Comparison of ENCODE assay signal across 15 cellular contexts in the genomic region with DNA sequence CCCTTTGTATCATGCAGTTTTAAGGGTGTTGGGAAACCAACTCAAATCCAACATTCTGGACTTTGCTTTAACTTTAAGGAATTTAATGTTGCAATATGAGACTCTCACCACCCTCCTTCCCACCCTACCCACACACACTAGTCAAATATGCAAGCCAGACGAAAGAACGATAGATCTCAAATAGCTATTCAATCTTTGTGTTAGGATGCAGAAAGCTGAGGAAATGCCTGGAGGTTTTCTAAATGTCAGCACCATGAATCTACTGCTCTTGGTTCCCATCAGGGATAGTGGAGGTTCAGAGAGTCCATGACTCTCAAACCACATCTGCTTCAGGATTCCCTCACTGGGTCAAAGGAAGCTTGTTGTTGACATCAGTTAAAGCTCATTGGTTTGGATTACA. TPM values are rescaled to one million over a fixed set of nuclear protein-coding genes. Genes with fewer than 3 reads are reported as not detected.
DNase-seq lines count a peak whose midpoint lies in the region; ATAC-seq and TF ChIP-seq lines count a peak whose summit lies in the region.
"Had no signal": no experiment of that assay in that cellular context is flagged by ENCODE, and none has a peak within 500 bp of the region (broad histone marks: within the 10 kb centered on the region; RNA-seq: fewer than 3 reads in every experiment).

No MANE protein-coding gene starts in this region.

- intact Hi-C loops in right cardiac atrium (cut with DNase I), result no loop called here

- no peak overlapping the region for H3K23ac ChIP-seq in neuronal stem cell (ENCODE audit: low read depth, low read length, poor library complexity)

- no peaks in the 10 kb centered on the region for H3K36me3 ChIP-seq in SK-N-MC (ENCODE audit: insufficient read depth, low read length)
- no peaks in the 10 kb centered on the region for H3K36me3 ChIP-seq in fibroblast of lung (ENCODE audit: control insufficient read depth, insufficient read depth, low read length)
- H3K36me3 ChIP-seq in parathyroid adenoma (ENCODE audit: control insufficient read depth, insufficient read depth, low read length), result no peaks in the 10 kb centered on the region
- no peaks in the 10 kb centered on the region for H3K36me3 ChIP-seq in neuronal stem cell (replicated peaks in 1 of 2; ENCODE audit: control insufficient read depth in 2 of 2, insufficient read depth in 2 of 2, low read length in 2 of 2)
- H3K36me3 ChIP-seq: esophagus muscularis mucosa had no signal

- H2BK15ac ChIP-seq in neuronal stem cell (ENCODE audit: low read length), result no peak overlapping the region

- peaks cover 19% of the 10 kb centered on the region for H3K4me1 ChIP-seq in fibroblast of lung (ENCODE audit: control insufficient read depth, extremely low read depth, insufficient read depth, low read length)
- peaks cover 23% of the 10 kb centered on the region for H3K4me1 ChIP-seq in parathyroid adenoma
- H3K4me1 ChIP-seq in right cardiac atrium (ENCODE audit: control insufficient read depth, insufficient read depth, low read length), result no peaks in the 10 kb centered on the region
- peaks cover 4 to 7% of the 10 kb centered on the region in 2 donors for H3K4me1 ChIP-seq in neuronal stem cell (ENCODE audit: control insufficient read depth in 2 of 2, insufficient read depth in 1 of 2, low read depth in 1 of 2, low read length in 2 of 2)

- no peak overlapping the region for H3K14ac ChIP-seq in neuronal stem cell (ENCODE audit: low read length)

- ATAC-seq in right cardiac atrium, result no peak
- ATAC-seq: K562 had no signal

- no peak overlapping the region for H2BK12ac ChIP-seq in neuronal stem cell (ENCODE audit: low read length)

- H3K27me3 ChIP-seq in fibroblast of lung (ENCODE audit: control insufficient read depth, insufficient read depth, low read length) (no peaks in the 10 kb centered on the region), parathyroid adenoma (ENCODE audit: control insufficient read depth, insufficient read depth, low read length) (no peaks in the 10 kb centered on the region), right cardiac atrium (ENCODE audit: control insufficient read depth, insufficient read depth) (no peaks in the 10 kb centered on the region), neuronal stem cell (ENCODE audit: control insufficient read depth in 3 of 3, insufficient read depth in 3 of 3, low read depth in 1 of 3, low read length in 3 of 3) (no peaks in the 10 kb centered on the region)
- H3K27me3 ChIP-seq: esophagus muscularis mucosa had no signal

- H3K27ac ChIP-seq in SK-N-MC (no peak overlapping the region), fibroblast of lung (ENCODE audit: insufficient read depth, low read length) (peak overlapping the region; percentile 50), parathyroid adenoma (peak overlapping the region; percentile 37), right cardiac atrium (ENCODE audit: low read length) (no peak overlapping the region), neuronal stem cell (replicated peaks; ENCODE audit: low read length) (no peak overlapping the region)
- H3K27ac ChIP-seq: esophagus muscularis mucosa had no signal

- H4K91ac ChIP-seq in neuronal stem cell (ENCODE audit: low read depth, low read length, poor library complexity), result no peak overlapping the region

- H3K4me3 ChIP-seq in SK-N-MC, result peak overlapping the region; percentile 36
- H3K4me3 ChIP-seq in fibroblast of lung (replicated peaks in 1 of 4; ENCODE audit: control extremely low read depth in 1 of 4, insufficient read depth in 1 of 4, low read depth in 3 of 4, low read length in 4 of 4), result peak overlapping the region in 2 of 4 experiments; percentile 11 to 15
- no peak overlapping the region for H3K4me3 ChIP-seq in parathyroid adenoma (ENCODE audit: low read depth, low read length)
- no peak overlapping the region for H3K4me3 ChIP-seq in right cardiac atrium (ENCODE audit: low read length)
- no peak overlapping the region for H3K4me3 ChIP-seq in neuronal stem cell (ENCODE audit: low read length in 2 of 2)
- H3K4me3 ChIP-seq: esophagus muscularis mucosa, K562 had no signal

- H3K79me2 ChIP-seq in fibroblast of lung (ENCODE audit: control insufficient read depth, insufficient read depth, low read length), result no peaks in the 10 kb centered on the region
- H3K79me2 ChIP-seq in parathyroid adenoma, result no peaks in the 10 kb centered on the region

- H3K79me1 ChIP-seq in neuronal stem cell (ENCODE audit: low read depth, low read length), result no peaks in the 10 kb centered on the region

- no peaks in the 10 kb centered on the region for H4K20me1 ChIP-seq in fibroblast of lung (ENCODE audit: control insufficient read depth, extremely low read depth, insufficient read depth, low read length)

- H3K18ac ChIP-seq in neuronal stem cell (ENCODE audit: low read length), result no peak overlapping the region

- no peak overlapping the region for H2AK5ac ChIP-seq in neuronal stem cell (ENCODE audit: low read depth, low read length)

- peak; percentile 92 for DNase-seq in EH (ENCODE audit: low read depth)
- no peak for DNase-seq in SK-N-MC (ENCODE audit: low read depth, low spot score)
- DNase-seq in fibroblast of lung (ENCODE audit: low read depth in 2 of 2), result peak; percentile 62 to 85
- no peak for DNase-seq in A172 (ENCODE audit: low spot score)
- DNase-seq in right cardiac atrium, result no peak
- DNase-seq in NCI-H2029 treated with DMSO at 0.1 percent for 48 hours (lab: John Stamatoyannopoulos, UW), result no peak
- no peak for DNase-seq in neuronal stem cell (ENCODE audit: low spot score)
- DNase-seq: activated CD4-positive, alpha-beta T cell treated with anti-CD3 and anti-CD28 coated beads for 48 hours; activated naive CD8-positive, alpha-beta T cell treated with anti-CD3 and anti-CD28 coated beads for 36 hours; NCI-H1694 treated with DMSO at 0.1 percent for 48 hours; NCI-H526; stimulated activated CD4-positive, alpha-beta T cell treated with anti-CD3 and anti-CD28 coated beads, Interleukin-2, amount 100 ng/mL, for 24 hours had no signal

- H3K4ac ChIP-seq in neuronal stem cell (ENCODE audit: low read length), result no peak overlapping the region

- TF ChIP-seq CTCF in fibroblast of lung (conservative IDR thresholded peaks at IDR 0.05 in 1 of 2, IDR thresholded peaks at IDR 0.05 in 1 of 2; ENCODE audit: low read depth in 1 of 2, low read length in 2 of 2) (no peak), parathyroid adenoma (IDR thresholded peaks at IDR 0.05) (no peak)

- H3K9ac ChIP-seq in SK-N-MC (ENCODE audit: insufficient read length) (no peak overlapping the region), fibroblast of lung (ENCODE audit: insufficient read depth, low read length) (no peak overlapping the region), parathyroid adenoma (no peak overlapping the region), neuronal stem cell (ENCODE audit: low read depth, low read length, poor library complexity) (no peak overlapping the region)

- H3K9me3 ChIP-seq in SK-N-MC (ENCODE audit: low read depth, low read length), result no peaks in the 10 kb centered on the region
- H3K9me3 ChIP-seq in fibroblast of lung (ENCODE audit: control insufficient read depth, insufficient read depth, low read depth, low read length), result no peaks in the 10 kb centered on the region
- no peaks in the 10 kb centered on the region for H3K9me3 ChIP-seq in parathyroid adenoma (ENCODE audit: control insufficient read depth, low read length)
- no peaks in the 10 kb centered on the region for H3K9me3 ChIP-seq in right cardiac atrium (ENCODE audit: control insufficient read depth, low read length)
- no peaks in the 10 kb centered on the region for H3K9me3 ChIP-seq in neuronal stem cell (replicated peaks in 1 of 2; ENCODE audit: control insufficient read depth in 2 of 2, insufficient read depth in 1 of 2, low read depth in 1 of 2, low read length in 2 of 2)
- H3K9me3 ChIP-seq: esophagus muscularis mucosa had no signal

- no peak overlapping the region for H2BK120ac ChIP-seq in neuronal stem cell (ENCODE audit: low read depth, low read length)

- H4K8ac ChIP-seq in neuronal stem cell (ENCODE audit: low read depth, low read length), result no peak overlapping the region

- H2AFZ ChIP-seq in fibroblast of lung (ENCODE audit: low read length) (peak overlapping the region; percentile 42), parathyroid adenoma (no peak overlapping the region), neuronal stem cell (ENCODE audit: low read length) (no peak overlapping the region)

- H3K4me2 ChIP-seq in fibroblast of lung (ENCODE audit: extremely low read depth, insufficient read depth, low read length) (peak overlapping the region; percentile 86), parathyroid adenoma (ENCODE audit: low read length) (no peak overlapping the region), neuronal stem cell (ENCODE audit: insufficient read depth, low read length, poor library complexity, severe bottlenecking) (no peak overlapping the region)

- WGBS in right cardiac atrium, result 46% methylated on average over 2 of the region's 2 CpGs
- WGBS in neuronal stem cell (ENCODE audit: extremely low coverage in 2 of 2, insufficient read length in 2 of 2, insufficient replicate concordance in 1 of 2), 2 donors, result no CpG with 5 or more reads among the region's 2 CpGs

- no peak overlapping the region for H2BK5ac ChIP-seq in neuronal stem cell (ENCODE audit: low read length)

RNA-seq across cellular contexts. Expression of gene EXPH5, which starts 33.7 kb away (rescaled TPM):
- total RNA-seq in fibroblast of lung (1.8 and 11.2 TPM in 2 replicates), right cardiac atrium (1 to 10 TPM; 1.8 to 5.0 (median 2.4) TPM)
- polyA plus RNA-seq in fibroblast of lung (2.9 and 3.4 TPM in 2 replicates), right cardiac atrium (0.41 TPM)
- polyA plus RNA-seq in fibroblast of lung (2012), result 0.83 and 0.96 TPM in 2 replicates
- polyA minus RNA-seq in fibroblast of lung (ENCODE audit: low replicate concordance), result 2.1 and 3.6 TPM in 2 replicates
- 1.3 and 2.3 TPM in 2 replicates for total RNA-seq in A172 (2014; rRNA removed; shearing (Covaris generic))
- 0.24 TPM for polyA plus RNA-seq in neuronal stem cell (2013, experiment 1 of 2)
- polyA plus RNA-seq in neuronal stem cell (2013, experiment 2 of 2), result 0.21 TPM

Comparison
In these comparisons a context has a peak if more than half of its experiments do, and no peak if none do; other contexts are left out.
1. DNase-seq: peak in EH (single experiment) and fibroblast of lung (2 of 2); none in SK-N-MC (single experiment), A172 (single experiment), right cardiac atrium (0 of 3), NCI-H2029 treated with DMSO at 0.1 percent for 48 hours (single experiment) and neuronal stem cell (single experiment).
2. H3K27ac ChIP-seq: peak in fibroblast of lung (single experiment) and parathyroid adenoma (single experiment); none in SK-N-MC (single experiment), right cardiac atrium (single experiment) and neuronal stem cell (single experiment).